Comparison of ENCODE assay signal across 8 cellular contexts in the genomic region with DNA sequence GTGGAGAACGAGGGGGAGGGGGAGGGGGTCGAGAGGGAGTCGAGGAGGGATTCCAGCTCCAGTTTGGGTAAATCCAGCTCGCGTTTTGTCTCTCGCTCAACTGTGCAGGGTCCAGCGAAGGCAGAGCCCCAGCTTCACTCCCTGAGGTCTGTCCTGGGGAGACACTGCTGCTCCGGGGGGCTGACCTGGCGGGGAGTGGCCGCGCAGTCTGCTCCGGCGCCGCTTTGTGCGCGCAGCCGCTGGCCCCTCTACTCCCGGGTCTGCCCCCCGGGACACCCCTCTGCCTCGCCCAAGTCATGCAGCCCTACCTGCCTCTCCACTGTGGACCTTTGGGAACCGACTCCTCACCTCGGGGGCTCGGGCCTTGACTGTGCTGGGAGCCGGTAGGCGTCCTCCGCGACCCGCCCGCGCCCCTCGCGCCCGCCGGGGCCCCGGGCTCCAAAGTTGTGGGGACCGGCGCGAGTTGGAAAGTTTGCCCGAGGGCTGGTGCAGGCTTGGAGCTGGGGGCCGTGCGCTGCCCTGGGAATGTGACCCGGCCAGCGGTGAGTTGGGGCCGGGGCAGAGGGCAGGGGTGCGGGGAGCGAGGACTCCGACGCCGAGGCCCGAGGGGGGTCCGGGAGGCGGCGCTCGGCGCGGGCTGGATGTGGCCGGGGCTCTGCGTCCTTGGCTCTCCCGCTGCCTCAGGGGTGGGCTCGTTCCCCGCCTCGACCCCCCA. TPM values are rescaled to one million over a fixed set of nuclear protein-coding genes. Genes with fewer than 3 reads are reported as not detected.
DNase-seq lines count a peak whose midpoint lies in the region; ATAC-seq, FAIRE-seq and TF ChIP-seq lines count a peak whose summit lies in the region.

Gene TET1, plus strand, starts transcription at position 137 of the 715 bp plus-strand sequence. CDS start 12,002 bp downstream, outside the sequence.

- H3K9me3 ChIP-seq in BLaER1 treated with 17β-estradiol and CSF1 and Interleukin-3, amounts not matched to agents 10 nM and 100 nM (replicated peaks in 1 of 11), result peaks cover 0 to 10% (median 0%) of the 10 kb centered on the region in 11 experiments; a peak in 5 of 22 replicates
- no peaks in the 10 kb centered on the region for H3K9me3 ChIP-seq in K562 (replicated peaks; ENCODE audit: control insufficient read depth, insufficient read depth, low read depth, low read length)
- H3K9me3 ChIP-seq in iPS-15b (ENCODE audit: control insufficient read depth, insufficient read depth, low read length), result no peaks in the 10 kb centered on the region

- peaks cover 52% of the 10 kb centered on the region for H3K79me2 ChIP-seq in K562 (ENCODE audit: control insufficient read depth, insufficient read depth, low read length)

- no peaks in the 10 kb centered on the region for H3K36me3 ChIP-seq in BLaER1 treated with 17β-estradiol and CSF1 and Interleukin-3, amounts not matched to agents 10 nM and 100 nM
- H3K36me3 ChIP-seq in K562 (ENCODE audit: control insufficient read depth, insufficient read depth, low read length) (peaks cover 6% of the 10 kb centered on the region; the same call in 2 of the 3 replicates), iPS-15b (ENCODE audit: control insufficient read depth, insufficient read depth, low read length) (no peaks in the 10 kb centered on the region)

- no peak within 1 kb of the TSS for H3K27ac ChIP-seq in BLaER1 treated with 17β-estradiol and CSF1 and Interleukin-3, amounts not matched to agents 10 nM and 100 nM
- H3K27ac ChIP-seq in K562 (ENCODE audit: extremely low read depth, low read depth, low read length), result peak within 1 kb of the TSS; percentile 95

- no peaks in the 10 kb centered on the region for H3K9me1 ChIP-seq in K562 (ENCODE audit: control insufficient read depth, insufficient read depth, low read length)

- peak; percentile 76 for ATAC-seq in K562

- H3K4me3 ChIP-seq in BLaER1 treated with 17β-estradiol and CSF1 and Interleukin-3, amounts not matched to agents 10 nM and 100 nM, result 0 out of 20 replicates have a peak within 1 kb of the TSS, but pooled peaks of 1 of the 10 experiments have one; percentile 6
- peak within 1 kb of the TSS; percentile 88 for H3K4me3 ChIP-seq in K562
- peak within 1 kb of the TSS; percentile 73 for H3K4me3 ChIP-seq in iPS-15b (ENCODE audit: low read depth, low read length)
- peak within 1 kb of the TSS; percentile 86 for H3K4me3 ChIP-seq in skeletal muscle cell (ENCODE audit: low read depth, low read length)

- H3K9ac ChIP-seq in BLaER1 treated with 17β-estradiol and CSF1 and Interleukin-3, amounts not matched to agents 10 nM and 100 nM, result no peak within 1 kb of the TSS
- H3K9ac ChIP-seq in K562 (ENCODE audit: insufficient read depth in 1 of 2, low read depth in 2 of 2, low read length in 2 of 2) (peak within 1 kb of the TSS; percentile 90 to 96), iPS-15b (ENCODE audit: low read depth, low read length) (peak within 1 kb of the TSS; percentile 63)

- TF ChIP-seq POLR2A in H54 (IDR thresholded peaks at IDR 0.05; ENCODE audit: low read depth, low read length) (peak; percentile 52), K562 (conservative IDR thresholded peaks at IDR 0.05) (peak; percentile 91)

- peak in 1 of 2 experiments; percentile 14; a peak in 2 of 4 replicates for TF ChIP-seq RAD21 in K562 (CRISPR knock-in tag; conservative IDR thresholded peaks at IDR 0.05 in 1 of 2, IDR thresholded peaks at IDR 0.05 in 1 of 2)

- H3K4me2 ChIP-seq in BLaER1 treated with 17β-estradiol and CSF1 and Interleukin-3, amounts not matched to agents 10 nM and 100 nM, result peak within 1 kb of the TSS in 9 of 11 experiments; percentile 10 to 40 (median 26); a peak in 6 of 22 replicates
- H3K4me2 ChIP-seq in K562 (ENCODE audit: insufficient read depth, low read length), result peak within 1 kb of the TSS; percentile 99

- under 1% methylated on average over 44 of the region's 62 CpGs for WGBS in K562 (ENCODE audit: insufficient coverage, low coverage, missing lambda C conversion rate)

- peak within 1 kb of the TSS; percentile 71 for H2AFZ ChIP-seq in K562 (ENCODE audit: low read depth, low read length)

- in situ Hi-C loops in K562 (cut with MboI), result no loop called here

- POLR2A ChIA-PET in K562 (lab: Yijun Ruan, JAX), result interaction anchor here (0.6 to 3.4 kb wide), 14 partner anchors 11 to 161 kb away, joined by 3 to 25 read pairs (median 4); partner anchors contain the start of gene CCAR1

- 0 out of 2 replicates have a peak, but pooled peaks have one; percentile 46 for TF ChIP-seq EP300 in K562 (IDR thresholded peaks at IDR 0.05; ENCODE audit: low read length)

- H3K4me1 ChIP-seq in BLaER1 treated with 17β-estradiol and CSF1 and Interleukin-3, amounts not matched to agents 10 nM and 100 nM, result peaks cover 0 to 13% (median 5%) of the 10 kb centered on the region in 10 experiments; a peak in 10 of 20 replicates
- H3K4me1 ChIP-seq in K562 (replicated peaks in 1 of 2; ENCODE audit: control insufficient read depth in 2 of 2, insufficient read depth in 2 of 2, low read length in 2 of 2), result peaks cover 22 to 29% of the 10 kb centered on the region in 2 experiments
- peaks cover 2% of the 10 kb centered on the region for H3K4me1 ChIP-seq in iPS-15b (ENCODE audit: control insufficient read depth, insufficient read depth, low read length)

- DNase-seq in H54 (ENCODE audit: insufficient read length, low spot score) (peak; percentile 80), NOMO-1 treated with dmso at 0.1 percent for 144 hours (lab: John Stamatoyannopoulos, UW; ENCODE audit: unreplicated experiment) (peak; percentile 36), K562 (ENCODE audit: extremely low read depth in 1 of 4, low spot score in 3 of 4) (peak; percentile 90 to 91 (median 90)), skeletal muscle cell (ENCODE audit: low read depth) (no peak), NK-92 (lab: John Stamatoyannopoulos, UW; ENCODE audit: unreplicated experiment) (no peak), kidney tubule cell (ENCODE audit: low spot score) (no peak)

- no peak for TF ChIP-seq CTCF in K562 (IDR thresholded peaks at IDR 0.05 in 2 of 3, conservative IDR thresholded peaks at IDR 0.05 in 1 of 3; ENCODE audit: insufficient read depth in 2 of 3, low read depth in 1 of 3, low read length in 3 of 3)

- intact Hi-C loops in K562 (cut with micrococcal nuclease), result loop anchor here (1.0 to 5.0 kb wide), 2 partner anchors 40 to 153 kb away; partner anchors contain the start of gene RUFY2

- peaks cover 75 to 96% (median 83%) of the 10 kb centered on the region in 11 experiments for H3K27me3 ChIP-seq in BLaER1 treated with 17β-estradiol and CSF1 and Interleukin-3, amounts not matched to agents 10 nM and 100 nM
- H3K27me3 ChIP-seq in K562 (ENCODE audit: control insufficient read depth in 2 of 2, insufficient read depth in 2 of 2, low read length in 2 of 2) (no peaks in the 10 kb centered on the region), iPS-15b (ENCODE audit: control insufficient read depth, insufficient read depth, low read length) (peaks cover 4% of the 10 kb centered on the region)

- no TSS peak for BruUV-seq in K562 (replicated peaks; lab: Mats Ljungman, UMichigan)

- peaks cover 0 to 37% (median 17%) of the 10 kb centered on the region in 11 experiments; a peak in 13 of 22 replicates for H4K20me1 ChIP-seq in BLaER1 treated with 17β-estradiol and CSF1 and Interleukin-3, amounts not matched to agents 10 nM and 100 nM
- H4K20me1 ChIP-seq in K562 (replicated peaks; ENCODE audit: control insufficient read depth, insufficient read depth, low read length), result no peaks in the 10 kb centered on the region

- CTCF ChIA-PET in K562 (lab: Yijun Ruan, JAX; ENCODE audit: low intra/inter-chr PET ratio), result no interaction called here

- FAIRE-seq in H54 (lab: Jason Lieb, UNC), result no peak
- FAIRE-seq in K562 (lab: Jason Lieb, UNC), result peak; percentile 73

TF ChIP-seq in K562, 482 proteins besides CTCF, POLR2A, EP300 and RAD21 (continues in another document):
- TF ChIP-seq TAF1 (IDR thresholded peaks at IDR 0.05; ENCODE audit: control insufficient read depth, extremely low read depth, insufficient read depth, low read length, severe bottlenecking) (peak; percentile 94), ZNF75A (CRISPR knock-in tag; IDR thresholded peaks at IDR 0.05) (no peak), NFIC (IDR thresholded peaks at IDR 0.05) (peak; percentile 27; the same call in 1 of the 2 replicates), L3MBTL2 (IDR thresholded peaks at IDR 0.05) (no peak; the same call in 1 of the 2 replicates), PML (IDR thresholded peaks at IDR 0.05; ENCODE audit: low read length) (peak; percentile 79), KLF16 (IDR thresholded peaks at IDR 0.05) (no peak), SLC30A9 (CRISPR knock-in tag; IDR thresholded peaks at IDR 0.05) (no peak)
- TF ChIP-seq, protein P1, sequence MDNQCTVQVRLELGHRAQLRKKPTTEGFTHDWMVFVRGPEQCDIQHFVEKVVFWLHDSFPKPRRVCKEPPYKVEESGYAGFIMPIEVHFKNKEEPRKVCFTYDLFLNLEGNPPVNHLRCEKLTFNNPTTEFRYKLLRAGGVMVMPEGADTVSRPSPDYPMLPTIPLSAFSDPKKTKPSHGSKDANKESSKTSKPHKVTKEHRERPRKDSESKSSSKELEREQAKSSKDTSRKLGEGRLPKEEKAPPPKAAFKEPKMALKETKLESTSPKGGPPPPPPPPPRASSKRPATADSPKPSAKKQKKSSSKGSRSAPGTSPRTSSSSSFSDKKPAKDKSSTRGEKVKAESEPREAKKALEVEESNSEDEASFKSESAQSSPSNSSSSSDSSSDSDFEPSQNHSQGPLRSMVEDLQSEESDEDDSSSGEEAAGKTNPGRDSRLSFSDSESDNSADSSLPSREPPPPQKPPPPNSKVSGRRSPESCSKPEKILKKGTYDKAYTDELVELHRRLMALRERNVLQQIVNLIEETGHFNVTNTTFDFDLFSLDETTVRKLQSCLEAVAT (IDR thresholded peaks at IDR 0.05), result peak in 1 of 2 experiments; percentile 49; a peak in 2 of 4 replicates

RNA-seq across cellular contexts. Expression of gene TET1, which starts in this region (rescaled TPM):
- 44.0 and 102 TPM in 2 replicates for total RNA-seq in K562 (2011; cell fraction: chromatin; rRNA removed; ENCODE audit: low replicate concordance)
- total RNA-seq in K562 (2011; cell fraction: nucleolus; rRNA removed), result 30.5 and 40.3 TPM in 2 replicates
- 50.2 and 57.9 TPM in 2 replicates for total RNA-seq in K562 (2011; cell fraction: nucleoplasm; rRNA removed)
- total RNA-seq in K562 (2014; rRNA removed), result 9.2 and 11.9 TPM in 2 replicates
- total RNA-seq in K562 (2014; rRNA removed; fragmentation: Illumina TruSeq; extraction: Trizol), result 21.0 and 22.2 TPM in 2 replicates
- total RNA-seq in K562 (2015; rRNA removed; fragmentation: Illumina TruSeq; extraction: Trizol), result 18.0 and 18.7 TPM in 2 replicates
- total RNA-seq in K562 (2021), result 20.6 and 21.3 TPM in 2 replicates
- 11.6 and 18.9 TPM in 2 replicates for polyA plus RNA-seq in K562 (2011; rRNA removed)
- polyA plus RNA-seq in K562 (2011; cell fraction: cytosol; rRNA removed), result 4.0 and 9.4 TPM in 2 replicates
- polyA plus RNA-seq in K562 (2011; cell fraction: nucleus; rRNA removed), result 10.7 and 16.7 TPM in 2 replicates
- 6.8 and 8.1 TPM in 2 replicates for polyA plus RNA-seq in K562 (2012)
- polyA plus RNA-seq in K562 (2014; fragmentation: Illumina TruSeq; extraction: Trizol), result 12.6 and 16.8 TPM in 2 replicates
- polyA plus RNA-seq in K562 (2014; fragmentation: Nextera tagmentation; extraction: Ambion mirVana), result 1 to 10 TPM; 2.6 to 3.6 TPM
- 5.4 and 5.9 TPM in 2 replicates for polyA plus RNA-seq in K562 (2014; rRNA removed)
- polyA minus RNA-seq in K562 (2011; rRNA and poly(A)+ RNA removed), result 45.0 and 86.3 TPM in 2 replicates
- polyA minus RNA-seq in K562 (2011; cell fraction: cytosol; rRNA and poly(A)+ RNA removed), result 25.9 and 31.1 TPM in 2 replicates
- polyA minus RNA-seq in K562 (2011; cell fraction: nucleus; rRNA and poly(A)+ RNA removed), result 18.4 and 50.4 TPM in 2 replicates

Comparison
In these comparisons a context has a peak if more than half of its experiments do, and no peak if none do; other contexts are left out.
1. H3K9ac ChIP-seq: peak in K562 (2 of 2) and iPS-15b (single experiment); none in BLaER1 treated with 17β-estradiol and CSF1 and Interleukin-3, amounts not matched to agents 10 nM and 100 nM (0 of 11).
2. DNase-seq: peak in H54 (single experiment), NOMO-1 treated with dmso at 0.1 percent for 144 hours (single experiment) and K562 (4 of 4); none in skeletal muscle cell (single experiment), NK-92 (single experiment) and kidney tubule cell (single experiment).